Comparison of ENCODE assay signal across 8 cellular contexts in the genomic region with DNA sequence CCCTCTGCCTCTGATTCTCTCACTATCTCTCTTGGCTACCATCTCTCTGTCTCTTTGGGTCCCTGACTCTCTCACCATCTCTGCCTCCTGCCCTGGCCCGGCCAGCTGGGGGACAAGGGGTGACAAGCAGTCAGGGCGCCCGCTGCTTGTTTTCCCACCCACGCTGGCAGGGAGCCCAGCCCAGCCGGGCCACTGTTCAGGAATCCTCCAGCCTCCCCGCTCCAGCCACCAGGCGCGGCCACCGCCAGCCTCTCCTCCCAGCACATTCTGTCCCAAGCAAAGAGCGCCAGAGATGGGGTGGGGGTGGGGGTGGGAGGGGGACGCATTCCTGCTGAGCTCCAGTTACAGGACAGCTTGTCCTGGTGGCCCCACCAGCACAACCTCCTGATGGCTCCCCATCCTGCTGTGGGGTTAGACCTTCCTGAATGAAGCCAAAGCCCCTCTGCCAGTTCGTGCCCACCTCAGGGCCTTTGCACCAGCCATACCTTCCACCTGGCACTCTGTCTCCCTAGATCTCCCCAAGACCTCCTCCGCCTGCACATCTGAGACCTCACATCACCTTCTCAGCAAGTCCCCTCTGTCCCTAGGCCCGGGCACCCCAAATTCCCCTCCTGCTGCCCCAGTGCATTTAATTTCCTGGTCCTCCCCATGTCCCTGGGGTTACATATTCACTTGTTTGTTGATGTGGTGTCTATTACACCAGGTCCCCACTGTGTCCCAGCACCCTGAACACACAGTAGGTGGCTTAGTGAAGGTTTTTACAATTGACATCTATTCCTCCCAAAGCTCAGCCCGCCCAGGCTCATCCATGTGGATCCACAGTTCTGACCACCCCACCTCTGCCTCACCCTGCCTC. TPM values are rescaled to one million over a fixed set of nuclear protein-coding genes. Genes with fewer than 3 reads are reported as not detected.
DNase-seq lines count a peak whose midpoint lies in the region; ATAC-seq and TF ChIP-seq lines count a peak whose summit lies in the region.

No MANE protein-coding gene starts in this region.

- peak overlapping the region; percentile 98 for H3K27ac ChIP-seq in left ventricle myocardium inferior (replicated peaks)
- H3K27ac ChIP-seq in gastrocnemius medialis: peak overlapping the region; percentile 89 to 100 (median 95)

- TF ChIP-seq CTCF in left ventricle myocardium inferior (IDR thresholded peaks at IDR 0.05; ENCODE audit: borderline replicate concordance) (peak; percentile 43), gastrocnemius medialis (IDR thresholded peaks at IDR 0.05 in 4 of 5, conservative IDR thresholded peaks at IDR 0.05 in 1 of 5) (peak in 2 of 5 experiments; percentile 32 to 40)

- peaks cover 69% of the 10 kb centered on the region for H3K4me1 Mint-ChIP-seq in activated T-helper 1 cell treated with anti-CD3 and anti-CD28 coated beads, Interleukin-12 subunit alpha, Interleukin-12 subunit beta, Interleukin-2, Interleukin-4 antibody, amounts not matched to agents 30 ng/mL and 10 ng/mL and 1 ng/mL, durations not matched to agents 14 hours and 24 hours and 36 hours (ENCODE audit: low read depth)

- in situ Hi-C loops in gastrocnemius medialis (cut with MboI; ENCODE audit: low sequenced_read_pairs in 4 of 4) (no loop called here), KBM-7 (cut with MboI; ENCODE audit: low pct_unique_long_range_greater_than_20kb, low sequenced_read_pairs) (no loop called here)

- peak overlapping the region; percentile 95 for H3K27ac Mint-ChIP-seq in activated T-helper 1 cell treated with anti-CD3 and anti-CD28 coated beads, Interleukin-12 subunit alpha, Interleukin-12 subunit beta, Interleukin-2, Interleukin-4 antibody, amounts not matched to agents 30 ng/mL and 10 ng/mL and 1 ng/mL, durations not matched to agents 14 hours and 24 hours and 36 hours

- H3K36me3 ChIP-seq in left ventricle myocardium inferior: peaks cover 3% of the 10 kb centered on the region
- H3K36me3 ChIP-seq in gastrocnemius medialis: peaks cover 0 to 3% of the 10 kb centered on the region in 2 donors

- H3K9me3 Mint-ChIP-seq in activated T-helper 1 cell treated with anti-CD3 and anti-CD28 coated beads, Interleukin-12 subunit alpha, Interleukin-12 subunit beta, Interleukin-2, Interleukin-4 antibody, amounts not matched to agents 30 ng/mL and 10 ng/mL and 1 ng/mL, durations not matched to agents 14 hours and 24 hours and 36 hours: no peaks in the 10 kb centered on the region

- TF ChIP-seq POLR2A in gastrocnemius medialis (IDR thresholded peaks at IDR 0.05): peak; percentile 66 to 87

- H3K4me1 ChIP-seq in left ventricle myocardium inferior: peaks cover 94% of the 10 kb centered on the region
- H3K4me1 ChIP-seq in gastrocnemius medialis: peaks cover 76 to 80% of the 10 kb centered on the region in 2 donors

- DNase-seq in EL: peak; percentile 54
- no peak for DNase-seq in activated T-helper 1 cell treated with anti-CD3 and anti-CD28 coated beads, Interleukin-12 subunit alpha, Interleukin-12 subunit beta, Interleukin-2, Interleukin-4 antibody, amounts not matched to agents 30 ng/mL and 10 ng/mL and 1 ng/mL, durations not matched to agents 14 hours and 24 hours and 36 hours (ENCODE audit: low spot score)
- DNase-seq in left ventricle myocardium inferior: peak; percentile 96
- DNase-seq in gastrocnemius medialis: peak; percentile 95 to 99
- DNase-seq in NCI-H1092 treated with DMSO at 0.1 percent for 48 hours (lab: John Stamatoyannopoulos, UW): no peak
- no peak for DNase-seq in NCI-H128 (lab: John Stamatoyannopoulos, UW; ENCODE audit: unreplicated experiment)
- no peak for DNase-seq in T1000 (lab: John Stamatoyannopoulos, UW)
- no peak for DNase-seq in KBM-7

- H3K27me3 ChIP-seq in left ventricle myocardium inferior (ENCODE audit: low read depth) (no peaks in the 10 kb centered on the region), gastrocnemius medialis (no peaks in the 10 kb centered on the region)

- intact Hi-C loops in activated T-helper 1 cell treated with anti-CD3 and anti-CD28 coated beads, Interleukin-12 subunit alpha, Interleukin-12 subunit beta, Interleukin-2, Interleukin-4 antibody, amounts not matched to agents 30 ng/mL and 10 ng/mL and 1 ng/mL, durations not matched to agents 14 hours and 24 hours and 36 hours (cut with micrococcal nuclease): loop anchor here (1.0 kb wide), 1 partner anchor 12 kb away; the partner anchor contains the start of gene ARRDC2
- intact Hi-C loops in left ventricle myocardium inferior (cut with micrococcal nuclease) (no loop called here), gastrocnemius medialis (cut with DNase I; ENCODE audit: low total_unique reads) (loop anchor here (5.0 to 10.0 kb wide), 3 partner anchors 262 to 1553 kb away; partner anchors contain the start of genes JUND and SLC25A42)

- no peaks in the 10 kb centered on the region for H3K27me3 Mint-ChIP-seq in activated T-helper 1 cell treated with anti-CD3 and anti-CD28 coated beads, Interleukin-12 subunit alpha, Interleukin-12 subunit beta, Interleukin-2, Interleukin-4 antibody, amounts not matched to agents 30 ng/mL and 10 ng/mL and 1 ng/mL, durations not matched to agents 14 hours and 24 hours and 36 hours (ENCODE audit: insufficient read depth)

- peak overlapping the region; percentile 10 for H3K4me3 Mint-ChIP-seq in activated T-helper 1 cell treated with anti-CD3 and anti-CD28 coated beads, Interleukin-12 subunit alpha, Interleukin-12 subunit beta, Interleukin-2, Interleukin-4 antibody, amounts not matched to agents 30 ng/mL and 10 ng/mL and 1 ng/mL, durations not matched to agents 14 hours and 24 hours and 36 hours

- peaks cover 13% of the 10 kb centered on the region for H3K36me3 Mint-ChIP-seq in activated T-helper 1 cell treated with anti-CD3 and anti-CD28 coated beads, Interleukin-12 subunit alpha, Interleukin-12 subunit beta, Interleukin-2, Interleukin-4 antibody, amounts not matched to agents 30 ng/mL and 10 ng/mL and 1 ng/mL, durations not matched to agents 14 hours and 24 hours and 36 hours (ENCODE audit: low read depth)

- ATAC-seq in gastrocnemius medialis: peak; percentile 19 to 25

- peak overlapping the region; percentile 17 for H3K4me3 ChIP-seq in left ventricle myocardium inferior
- H3K4me3 ChIP-seq in gastrocnemius medialis: peak overlapping the region in 1 of 4 donors; percentile 3

- H3K9me3 ChIP-seq in left ventricle myocardium inferior (replicated peaks) (no peaks in the 10 kb centered on the region), gastrocnemius medialis (no peaks in the 10 kb centered on the region)

RNA-seq across cellular contexts. Expression of gene ARRDC2, which starts 12.5 kb away (rescaled TPM):
- 45.0 and 46.1 TPM in 2 replicates for total RNA-seq in activated T-helper 1 cell treated with anti-CD3 and anti-CD28 coated beads, Interleukin-12 subunit alpha, Interleukin-12 subunit beta, Interleukin-2, Interleukin-4 antibody, amounts not matched to agents 30 ng/mL and 10 ng/mL and 1 ng/mL, durations not matched to agents 14 hours and 24 hours and 36 hours
- total RNA-seq in left ventricle myocardium inferior (16.6 TPM), gastrocnemius medialis (100 to 1,000 TPM; 476 to 810 (median 543) TPM)

RNA-seq across cellular contexts. Expression of gene KCNN1, which starts 53.5 kb away (rescaled TPM):
- total RNA-seq in activated T-helper 1 cell treated with anti-CD3 and anti-CD28 coated beads, Interleukin-12 subunit alpha, Interleukin-12 subunit beta, Interleukin-2, Interleukin-4 antibody, amounts not matched to agents 30 ng/mL and 10 ng/mL and 1 ng/mL, durations not matched to agents 14 hours and 24 hours and 36 hours: not detected in 2 replicates
- total RNA-seq in left ventricle myocardium inferior (0.38 TPM), gastrocnemius medialis (not detected)

Comparison
In these comparisons a context has a peak if more than half of its experiments do, and no peak if none do; other contexts are left out.
1. DNase-seq: peak in EL (single experiment), left ventricle myocardium inferior (single experiment) and gastrocnemius medialis (2 of 2); none in activated T-helper 1 cell treated with anti-CD3 and anti-CD28 coated beads, Interleukin-12 subunit alpha, Interleukin-12 subunit beta, Interleukin-2, Interleukin-4 antibody, amounts not matched to agents 30 ng/mL and 10 ng/mL and 1 ng/mL, durations not matched to agents 14 hours and 24 hours and 36 hours (single experiment), NCI-H1092 treated with DMSO at 0.1 percent for 48 hours (single experiment), NCI-H128 (single experiment), T1000 (single experiment) and KBM-7 (single experiment).
2. RNA of gene ARRDC2, which starts 12.5 kb away (total RNA-seq): 476 to 810 TPM in gastrocnemius medialis; 45.0 to 46.1 TPM in activated T-helper 1 cell treated with anti-CD3 and anti-CD28 coated beads, Interleukin-12 subunit alpha, Interleukin-12 subunit beta, Interleukin-2, Interleukin-4 antibody, amounts not matched to agents 30 ng/mL and 10 ng/mL and 1 ng/mL, durations not matched to agents 14 hours and 24 hours and 36 hours and 16.6 TPM in left ventricle myocardium inferior (single experiment); every median in the first group is over 10 times any median in the second.